Comparison of ENCODE assay signal across 8 cellular contexts in the genomic region with DNA sequence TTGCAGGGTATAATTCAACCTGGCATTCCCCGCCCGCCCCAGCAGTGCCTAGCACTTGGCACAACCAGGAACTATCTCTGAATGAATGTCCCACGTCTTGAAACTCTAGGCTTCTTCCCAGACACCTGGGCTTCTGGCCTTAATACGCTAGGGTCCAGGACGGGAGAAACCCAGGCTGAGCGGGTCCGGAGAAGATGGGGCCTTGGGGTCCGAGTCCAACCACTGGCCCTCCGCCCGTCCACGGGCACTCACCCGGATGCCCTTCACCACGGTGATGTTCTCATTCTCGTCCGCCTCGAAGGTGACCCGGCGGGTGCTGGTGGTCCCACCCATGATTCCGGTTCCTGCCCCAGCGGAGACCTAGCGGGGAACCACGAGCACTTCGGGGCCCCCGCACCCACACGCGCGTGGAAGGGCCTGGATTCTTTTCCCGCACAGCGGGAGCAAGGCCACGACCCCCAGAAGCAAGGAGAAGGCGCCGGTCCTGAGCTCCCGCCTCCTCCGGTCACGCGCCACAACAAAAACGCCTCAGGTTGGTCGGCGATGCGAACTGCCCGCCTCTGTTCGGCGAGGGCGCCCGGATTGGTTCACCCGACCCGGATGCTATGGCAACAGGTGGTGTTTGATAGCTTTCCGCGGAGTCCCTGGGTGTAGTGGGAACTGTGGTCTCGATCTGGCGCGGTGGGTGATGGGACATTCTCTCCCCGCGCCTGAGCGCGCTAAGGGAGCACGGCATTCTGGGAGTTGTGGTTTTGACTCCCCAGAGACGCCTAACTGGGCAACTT. TPM values are rescaled to one million over a fixed set of nuclear protein-coding genes. Genes with fewer than 3 reads are reported as not detected.
DNase-seq lines count a peak whose midpoint lies in the region; ATAC-seq and TF ChIP-seq lines count a peak whose summit lies in the region.

A gene (minus strand): TSS at position 486 of the 785 bp plus-strand sequence. CDS start 153 bp downstream, at position 333.

- H3K4me3 ChIP-seq in WERI-Rb-1 (ENCODE audit: low read depth, low read length) (peak within 1 kb of the TSS; percentile 61), mammary epithelial cell (replicated peaks in 1 of 3; ENCODE audit: insufficient read depth in 1 of 3, low read depth in 2 of 3, low read length in 3 of 3) (peak within 1 kb of the TSS; percentile 77 to 95 (median 78)), iPS-18c (ENCODE audit: insufficient read depth, low read depth, low read length) (peak within 1 kb of the TSS; percentile 91), skeletal muscle tissue (ENCODE audit: low read length in 3 of 3) (peak within 1 kb of the TSS; percentile 95 to 97 (median 96))

- TF ChIP-seq CTCF in WERI-Rb-1 (IDR thresholded peaks at IDR 0.05; ENCODE audit: low read depth, low read length) (no peak), mammary epithelial cell (conservative IDR thresholded peaks at IDR 0.05 in 1 of 2, IDR thresholded peaks at IDR 0.05 in 1 of 2; ENCODE audit: extremely low read depth in 1 of 2, insufficient read depth in 1 of 2, low read depth in 1 of 2, low read length in 2 of 2) (no peak)

- WGBS in mammary epithelial cell (ENCODE audit: low coverage, missing lambda C conversion rate): under 1% methylated on average over 51 of the region's 58 CpGs

- intact Hi-C loops in mammary epithelial cell (cut with micrococcal nuclease): no loop called here

- H3K4me1 ChIP-seq in mammary epithelial cell (ENCODE audit: insufficient read depth, low read length) (no peaks in the 10 kb centered on the region), skeletal muscle tissue (ENCODE audit: control insufficient read depth in 3 of 3, insufficient read depth in 3 of 3, low read length in 3 of 3) (peaks cover 16 to 35% (median 18%) of the 10 kb centered on the region in 3 donors)

- dilution Hi-C loops in mammary epithelial cell (cut with HindIII; ENCODE audit: low sequenced_read_pairs): no loop called here

- H3K9ac ChIP-seq in mammary epithelial cell (ENCODE audit: insufficient read depth, low read length) (peak within 1 kb of the TSS; percentile 87), skeletal muscle tissue (ENCODE audit: low read depth in 1 of 3, low read length in 3 of 3) (peak within 1 kb of the TSS; percentile 87 to 94 (median 93))

- H3K4me2 ChIP-seq in mammary epithelial cell (ENCODE audit: insufficient read depth, low read depth, low read length): peak within 1 kb of the TSS; percentile 90

- TSS peak; percentile 30 for BruUV-seq in mammary epithelial cell (replicated peaks; lab: Mats Ljungman, UMichigan)

- H3K9me3 ChIP-seq in WERI-Rb-1 (ENCODE audit: severe bottlenecking) (no peaks in the 10 kb centered on the region), mammary epithelial cell (replicated peaks; ENCODE audit: insufficient read depth, low read length) (no peaks in the 10 kb centered on the region), iPS-18c (ENCODE audit: control insufficient read depth, insufficient read depth, low read length) (no peaks in the 10 kb centered on the region), skeletal muscle tissue (ENCODE audit: control insufficient read depth in 3 of 3, low read length in 3 of 3) (no peaks in the 10 kb centered on the region)

- DNase-seq in ACHN (peak; percentile 100), NCI-H2227 (lab: John Stamatoyannopoulos, UW; ENCODE audit: unreplicated experiment) (peak; percentile 99), WERI-Rb-1 (peak; percentile 99), mammary epithelial cell (peak; percentile 98)

- H3K79me2 ChIP-seq in mammary epithelial cell (ENCODE audit: insufficient read depth, low read length): peaks cover 50% of the 10 kb centered on the region

- H4K20me1 ChIP-seq in mammary epithelial cell (ENCODE audit: insufficient read depth, low read length): no peaks in the 10 kb centered on the region

- in situ Hi-C loops in ACHN (cut with HindIII; ENCODE audit: low pct_ligation_motif_present, low pct_unique_long_range_greater_than_20kb, low sequenced_read_pairs): no loop called here
- in situ Hi-C loops in mammary epithelial cell (cut with MboI; ENCODE audit: low sequenced_read_pairs in 2 of 2): no loop called here

- ATAC-seq in GM18873 (IDR thresholded peaks at IDR 0.05; ENCODE audit: low FRiP score, unreplicated experiment) (peak; percentile 99), HG03139 (IDR thresholded peaks at IDR 0.05; ENCODE audit: unreplicated experiment) (peak; percentile 99)

- CTCF ChIA-PET in mammary epithelial cell (lab: Charles Lee; ENCODE audit: low non-redundant PET): interaction anchor here (0.6 kb wide), 1 partner anchor 28 kb away, joined by 8 read pairs; no protein-coding TSS in a partner anchor

- peaks cover 27% of the 10 kb centered on the region for H3K36me3 ChIP-seq in WERI-Rb-1
- no peaks in the 10 kb centered on the region for H3K36me3 ChIP-seq in mammary epithelial cell (ENCODE audit: insufficient read depth, low read length)
- no peaks in the 10 kb centered on the region for H3K36me3 ChIP-seq in skeletal muscle tissue (ENCODE audit: control insufficient read depth in 3 of 3, insufficient read depth in 3 of 3, low read length in 3 of 3)

- H3K27me3 ChIP-seq in WERI-Rb-1 (ENCODE audit: insufficient read depth, low read depth, severe bottlenecking) (no peaks in the 10 kb centered on the region), mammary epithelial cell (ENCODE audit: insufficient read depth, low read length) (peaks cover 2% of the 10 kb centered on the region), skeletal muscle tissue (ENCODE audit: control insufficient read depth in 3 of 3, insufficient read depth in 3 of 3, low read length in 3 of 3) (no peaks in the 10 kb centered on the region)

- peak within 1 kb of the TSS; percentile 88 for H3K27ac ChIP-seq in WERI-Rb-1
- H3K27ac ChIP-seq in mammary epithelial cell (ENCODE audit: insufficient read depth, low read depth, low read length): peak within 1 kb of the TSS; percentile 85
- peak within 1 kb of the TSS; percentile 89 for H3K27ac ChIP-seq in skeletal muscle tissue (ENCODE audit: low read depth, low read length)

- peak within 1 kb of the TSS; percentile 96 for H2AFZ ChIP-seq in mammary epithelial cell (ENCODE audit: low read depth, low read length)

RNA-seq across cellular contexts. Expression of the gene that starts here (rescaled TPM):
- 10 to 100 TPM; 51.2 to 63.2 TPM for total RNA-seq in mammary epithelial cell
- 58.9 TPM for polyA plus RNA-seq in mammary epithelial cell
- polyA minus RNA-seq in mammary epithelial cell: 20.2 TPM
- 90.8 TPM for total RNA-seq in skeletal muscle tissue

Comparison
In these comparisons a context has a peak if more than half of its experiments do, and no peak if none do; other contexts are left out.
1. Peak in every context shown above with its lines: DNase-seq, ATAC-seq, H3K4me3 ChIP-seq and H3K27ac ChIP-seq.